9 cellular contexts compared by ENCODE assay signal in the genomic region with DNA sequence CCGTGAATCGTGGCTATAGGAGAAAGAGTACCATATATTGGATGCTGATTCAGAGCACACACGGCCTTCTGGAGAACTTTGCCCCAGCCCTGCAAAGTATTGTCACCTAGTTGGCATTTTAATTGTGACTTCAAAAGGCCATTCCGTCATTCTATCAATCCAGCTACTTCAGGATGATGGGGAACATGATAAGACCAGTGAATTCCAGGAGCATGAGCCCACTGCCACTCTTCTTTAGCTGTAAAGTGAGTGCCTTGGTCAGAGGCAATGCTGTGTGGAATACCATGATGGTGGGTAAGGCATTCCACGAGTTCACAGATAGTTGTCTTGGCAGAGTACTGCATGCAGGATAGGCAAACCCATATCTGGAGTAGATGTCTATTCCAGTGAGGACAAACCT. TPM values are rescaled to one million over a fixed set of nuclear protein-coding genes. Genes with fewer than 3 reads are reported as not detected.
"Had no signal": no experiment of that assay in that cellular context is flagged by ENCODE, and none has a peak within 500 bp of the region (broad histone marks: within the 10 kb centered on the region; RNA-seq: fewer than 3 reads in every experiment).

No MANE protein-coding gene starts in this region.

RNA-seq across cellular contexts. Expression of gene ABCA4, which starts 42.3 kb away (rescaled TPM):
- total RNA-seq: activated B cell treated with CpG ODN at 0.5 μM for 24 hours; activated CD4-positive, alpha-beta memory T cell treated with anti-CD3 and anti-CD28 coated beads for 36 hours; activated CD8-positive, alpha-beta memory T cell treated with anti-CD3 and anti-CD28 coated beads for 36 hours; activated CD8-positive, alpha-beta T cell treated with anti-CD3 and anti-CD28 coated beads for 36 hours; activated naive CD4-positive, alpha-beta T cell treated with anti-CD3 and anti-CD28 coated beads, Interleukin-2, amount 50 U/mL, for 72 hours; activated naive CD8-positive, alpha-beta T cell treated with anti-CD3 and anti-CD28 coated beads for 36 hours; activated T-cell treated with anti-CD3 and anti-CD28 coated beads, Interleukin-2, amount 50 U/mL, for 4 hours; activated T-helper 1 cell treated with anti-CD3 and anti-CD28 coated beads, Interleukin-12 subunit alpha, Interleukin-12 subunit beta, Interleukin-2, Interleukin-4 antibody, amounts not matched to agents 30 ng/mL and 10 ng/mL and 1 ng/mL, durations not matched to agents 14 hours and 24 hours and 36 hours; activated T-helper 17 cell treated with anti-CD3 and anti-CD28 coated beads, Interleukin-2, amount 50 U/mL, for 72 hours had no signal
